ENCODE assay signal across 8 cellular contexts in genomic region chr10:103685880-103686669, GRCh38.
DNase-seq lines count a peak whose midpoint lies in the region; ATAC-seq and TF ChIP-seq lines count a peak whose summit lies in the region.

No MANE protein-coding gene starts in this region.

- POLR2A ChIA-PET in CD4-positive, alpha-beta T cell (lab: Charles Lee) = interaction anchor here (0.8 to 1.0 kb wide), 2 partner anchors 8 to 35 kb away, joined by 3 to 4 read pairs; no protein-coding TSS in a partner anchor

- H3K9ac ChIP-seq in SK-N-MC (ENCODE audit: insufficient read length) = no peak overlapping the region

- H3K4me1 ChIP-seq in upper lobe of right lung = no peaks in the 10 kb centered on the region

- DNase-seq in CD4-positive, alpha-beta T cell = peak; percentile 62 to 83 (median 73)
- DNase-seq in HuH-7.5 (ENCODE audit: low spot score) (peak; percentile 98), SK-N-MC (ENCODE audit: low read depth, low spot score) (no peak), glomerular visceral epithelial cell (ENCODE audit: extremely low spot score) (peak; percentile 67), pons (ENCODE audit: low spot score) (peak; percentile 78), upper lobe of right lung (peak; percentile 86)
- DNase-seq in activated naive CD4-positive, alpha-beta T cell treated with Interleukin-2 at 50 U/mL for 16 hours = peak; percentile 80

- peaks cover 7% of the 10 kb centered on the region for H3K4me1 Mint-ChIP-seq in CD4-positive, alpha-beta T cell (ENCODE audit: low read depth)

- no peak overlapping the region for H3K27ac Mint-ChIP-seq in CD4-positive, alpha-beta T cell

- H3K36me3 Mint-ChIP-seq in CD4-positive, alpha-beta T cell (ENCODE audit: low read depth) = no peaks in the 10 kb centered on the region

- H3K36me3 ChIP-seq in SK-N-MC (ENCODE audit: insufficient read depth, low read length) (no peaks in the 10 kb centered on the region), upper lobe of right lung (no peaks in the 10 kb centered on the region)

- H3K4me3 ChIP-seq in SK-N-MC (peak overlapping the region; percentile 9; the same call in 1 of the 2 replicates), upper lobe of right lung (no peak overlapping the region)

- ATAC-seq in CD4-positive, alpha-beta T cell (ENCODE audit: poor library complexity) = peak; percentile 99
- peak; percentile 82 for ATAC-seq in GM19395 (IDR thresholded peaks at IDR 0.05; ENCODE audit: unreplicated experiment)
- peak; percentile 92 for ATAC-seq in upper lobe of right lung

- H3K4me3 Mint-ChIP-seq in CD4-positive, alpha-beta T cell = no peak overlapping the region

- H3K27me3 Mint-ChIP-seq in CD4-positive, alpha-beta T cell = peaks cover 4% of the 10 kb centered on the region

- H3K27me3 ChIP-seq in CD4-positive, alpha-beta T cell (ENCODE audit: control insufficient read depth, insufficient read depth, low read length) = no peaks in the 10 kb centered on the region
- H3K27me3 ChIP-seq in upper lobe of right lung = no peaks in the 10 kb centered on the region

- TF ChIP-seq CTCF in CD4-positive, alpha-beta T cell (IDR thresholded peaks at IDR 0.05) = peak; percentile 93
- peak; percentile 97 for TF ChIP-seq CTCF in upper lobe of right lung (IDR thresholded peaks at IDR 0.05)

- no peak overlapping the region for H3K27ac ChIP-seq in CD4-positive, alpha-beta T cell (ENCODE audit: low read depth, low read length)
- H3K27ac ChIP-seq in SK-N-MC (peak overlapping the region; percentile 74), upper lobe of right lung (no peak overlapping the region)

- CTCF ChIA-PET in CD4-positive, alpha-beta T cell (lab: Charles Lee) = interaction anchor here (0.6 to 2.6 kb wide), 22 partner anchors 8 to 125 kb away, joined by 3 to 30 read pairs (median 4); no protein-coding TSS in a partner anchor

- intact Hi-C loops in CD4-positive, alpha-beta T cell (cut with DNase I, micrococcal nuclease) = loop anchor here (1.0 to 10.0 kb wide), 5 partner anchors 81 to 851 kb away; partner anchors contain the start of gene CYP17A1 (in 1 of the 2)
- intact Hi-C loops in upper lobe of right lung (cut with DNase I) = loop anchor here (5.0 kb wide), 1 partner anchor 84 kb away; no protein-coding TSS in a partner anchor

- H3K9me3 Mint-ChIP-seq in CD4-positive, alpha-beta T cell = no peaks in the 10 kb centered on the region

- no peaks in the 10 kb centered on the region for H3K9me3 ChIP-seq in CD4-positive, alpha-beta T cell (ENCODE audit: control insufficient read depth, low read length)
- H3K9me3 ChIP-seq in SK-N-MC (ENCODE audit: low read depth, low read length) (no peaks in the 10 kb centered on the region), upper lobe of right lung (no peaks in the 10 kb centered on the region)
